Comparison of ENCODE assay signal across 9 cellular contexts in genomic region chr19:9885077-9885552, GRCh38. TPM values are rescaled to one million over a fixed set of nuclear protein-coding genes. Genes with fewer than 3 reads are reported as not detected.
DNase-seq lines count a peak whose midpoint lies in the region; ATAC-seq and FAIRE-seq lines count a peak whose summit lies in the region.
"Had no signal": no experiment of that assay in that cellular context is flagged by ENCODE, and none has a peak within 500 bp of the region (broad histone marks: within the 10 kb centered on the region; RNA-seq: fewer than 3 reads in every experiment).

No MANE protein-coding gene starts in this region.

- H3K27me3 ChIP-seq in adipocyte (replicated peaks; ENCODE audit: control insufficient read depth, insufficient read depth, low read length) = no peaks in the 10 kb centered on the region

- no peak overlapping the region for H3K4me3 ChIP-seq in adipocyte (ENCODE audit: low read length)

- DNase-seq in GM03348 (ENCODE audit: low spot score) = peak; percentile 84
- DNase-seq in adipocyte (ENCODE audit: low read depth) = peak; percentile 47
- DNase-seq in head of caudate nucleus = peak in 40 of 42 donors; percentile 16 to 76 (median 53)
- peak; percentile 33 to 92 (median 60) for DNase-seq in posterior cingulate gyrus
- no peak for DNase-seq in frontal cortex (ENCODE audit: low spot score in 2 of 2)
- no peak for DNase-seq in NCI-H524 treated with DMSO at 0.1 percent for 48 hours (lab: John Stamatoyannopoulos, UW)
- DNase-seq: activated CD4-positive, alpha-beta T cell treated with anti-CD3 and anti-CD28 coated beads, Interleukin-2, amount 10 ng/mL, durations not matched to agents 7 days and 5 days had no signal

- H3K9me3 ChIP-seq in adipocyte (ENCODE audit: control insufficient read depth, low read length) = no peaks in the 10 kb centered on the region

- no peak for FAIRE-seq in frontal cortex (lab: Jason Lieb, UNC)

- no peaks in the 10 kb centered on the region for H3K36me3 ChIP-seq in adipocyte (ENCODE audit: control insufficient read depth, insufficient read depth, low read length, severe bottlenecking)

- H3K4me1 ChIP-seq in adipocyte (ENCODE audit: control insufficient read depth, insufficient read depth, low read length) = peaks cover 5% of the 10 kb centered on the region

- ATAC-seq in GM18867 (IDR thresholded peaks at IDR 0.05; ENCODE audit: unreplicated experiment) = no peak
- ATAC-seq in HG02852 (IDR thresholded peaks at IDR 0.05; ENCODE audit: unreplicated experiment) = no peak

- intact Hi-C loops in head of caudate nucleus (cut with DNase I) (no loop called here), posterior cingulate gyrus (cut with DNase I) (no loop called here)

- no peak overlapping the region for H3K9ac ChIP-seq in adipocyte (ENCODE audit: low read length)

RNA-seq across cellular contexts. Expression of gene PIN1, which starts 50.0 kb away (rescaled TPM):
- total RNA-seq in frontal cortex = 67.3 TPM

RNA-seq across cellular contexts. Expression of gene OLFM2, which starts 51.2 kb away (rescaled TPM):
- 86.4 TPM for total RNA-seq in frontal cortex

RNA-seq across cellular contexts. Expression of gene UBL5, which starts 57.4 kb away (rescaled TPM):
- 97.4 TPM for total RNA-seq in frontal cortex

Comparison
In these comparisons a context has a peak if more than half of its experiments do, and no peak if none do; other contexts are left out.
1. DNase-seq: peak in GM03348 (single experiment), adipocyte (single experiment), head of caudate nucleus (40 of 42) and posterior cingulate gyrus (10 of 10); none in frontal cortex (0 of 2) and NCI-H524 treated with DMSO at 0.1 percent for 48 hours (single experiment).